14 cellular contexts compared by ENCODE assay signal in genomic region chr21:17786219-17787181, GRCh38. TPM values are rescaled to one million over a fixed set of nuclear protein-coding genes. Genes with fewer than 3 reads are reported as not detected.
DNase-seq lines count a peak whose midpoint lies in the region; ATAC-seq, FAIRE-seq and TF ChIP-seq lines count a peak whose summit lies in the region.
"Had no signal": no experiment of that assay in that cellular context is flagged by ENCODE, and none has a peak within 500 bp of the region (broad histone marks: within the 10 kb centered on the region; RNA-seq: fewer than 3 reads in every experiment).

No MANE protein-coding gene starts in this region.

- peak in 1 of 2 experiments; percentile 30; a peak in 1 of 4 replicates for TF ChIP-seq EP300 in HepG2 (IDR thresholded peaks at IDR 0.05; ENCODE audit: low read depth in 2 of 2, low read length in 2 of 2)
- TF ChIP-seq EP300 in HepG2 (CRISPR knock-in tag; IDR thresholded peaks at IDR 0.05; ENCODE audit: borderline replicate concordance), result no peak

- no TSS peak for BruUV-seq in HepG2 (replicated peaks; lab: Mats Ljungman, UMichigan)

- peak; percentile 44 for FAIRE-seq in GM19239 (lab: Jason Lieb, UNC)
- peak; percentile 70 for FAIRE-seq in HepG2 (lab: Jason Lieb, UNC)
- FAIRE-seq: small intestine had no signal

- TF ChIP-seq CTCF in CD8-positive, alpha-beta T cell (IDR thresholded peaks at IDR 0.05), result no peak
- no peak for TF ChIP-seq CTCF in HepG2 (CRISPR knock-in tag; IDR thresholded peaks at IDR 0.05)

- no peaks in the 10 kb centered on the region for H3K79me2 ChIP-seq in HepG2 (ENCODE audit: insufficient read depth, low read length)

- TF ChIP-seq RAD21 in HepG2 (CRISPR knock-in tag; IDR thresholded peaks at IDR 0.05), result no peak

- TF ChIP-seq POLR2A in HepG2 (IDR thresholded peaks at IDR 0.05; ENCODE audit: insufficient read depth in 1 of 2, low read depth in 2 of 2, low read length in 2 of 2), result no peak

- no peaks in the 10 kb centered on the region for H3K9me3 ChIP-seq in CD8-positive, alpha-beta T cell (ENCODE audit: low read length)
- H3K9me3 ChIP-seq in HepG2 (ENCODE audit: low read length), result no peaks in the 10 kb centered on the region
- H3K9me3 ChIP-seq: colonic mucosa had no signal

- DNase-seq in CD8-positive, alpha-beta T cell, result no peak
- DNase-seq in GM19239 (ENCODE audit: insufficient read length, low spot score), result no peak
- DNase-seq in T-helper 2 cell treated with Interferon-gamma antibody and Interleukin-4, amounts not matched to agents 5 μg/mL and 100 μg/mL, for 36 hours (ENCODE audit: low spot score), result no peak
- DNase-seq in HepG2 (ENCODE audit: low spot score), result peak; percentile 73
- no peak for DNase-seq in activated gamma-delta T cell treated with Interleukin-2 at 50 U/mL for 16 hours
- no peak for DNase-seq in SK-N-DZ (ENCODE audit: low spot score)
- DNase-seq: activated CD4-positive, CD25-positive, alpha-beta regulatory T cell treated with anti-CD3 and anti-CD28 coated beads, Interleukin-2, amount 50 U/mL, for 72 hours; colonic mucosa; mammary epithelial cell; NCI-H1930; NK-92 treated with Interleukin-12 subunit alpha and Interleukin-12 subunit beta, amount 100 ng/mL, for 24 hours; SK-N-SH; small intestine had no signal

- H3K36me3 Mint-ChIP-seq in CD8-positive, alpha-beta T cell, result peaks cover 43% of the 10 kb centered on the region
- peaks cover 66% of the 10 kb centered on the region for H3K36me3 Mint-ChIP-seq in T-helper 2 cell treated with Interferon-gamma antibody and Interleukin-4, amounts not matched to agents 5 μg/mL and 100 μg/mL, for 36 hours (ENCODE audit: low read depth)

- peak overlapping the region; percentile 38 for H3K4me3 Mint-ChIP-seq in CD8-positive, alpha-beta T cell
- peak overlapping the region; percentile 71 for H3K4me3 Mint-ChIP-seq in T-helper 2 cell treated with Interferon-gamma antibody and Interleukin-4, amounts not matched to agents 5 μg/mL and 100 μg/mL, for 36 hours

- 82% methylated on average over 8 of the region's 8 CpGs for WGBS in HepG2 (ENCODE audit: low lambda C conversion rate)

- no peaks in the 10 kb centered on the region for H3K36me3 ChIP-seq in CD8-positive, alpha-beta T cell (ENCODE audit: insufficient read depth, low read length)
- peaks cover 0 to 1% of the 10 kb centered on the region in 2 experiments; a peak in 2 of 5 replicates for H3K36me3 ChIP-seq in HepG2 (replicated peaks in 1 of 2; ENCODE audit: control insufficient read depth in 1 of 2, insufficient read depth in 2 of 2, low read length in 2 of 2)
- H3K36me3 ChIP-seq: colonic mucosa had no signal

- H3K4me2 ChIP-seq in HepG2 (ENCODE audit: low read depth, low read length), result no peak overlapping the region
- H3K4me2 ChIP-seq: SK-N-SH had no signal

- intact Hi-C loops in CD8-positive, alpha-beta T cell (cut with DNase I, micrococcal nuclease), result loop anchor here in 1 of 2 experiments (1.0 to 5.0 kb wide), 2 partner anchors 9 to 39 kb away; no protein-coding TSS in a partner anchor
- intact Hi-C loops in HepG2 (cut with micrococcal nuclease; ENCODE audit: unreplicated experiment), result no loop called here

- in situ Hi-C loops in HepG2 (cut with HindIII; ENCODE audit: extremely low pct_ligation_motif_present, low pct_unique_long_range_greater_than_20kb), result no loop called here

- H3K27me3 ChIP-seq in CD8-positive, alpha-beta T cell (ENCODE audit: insufficient read depth, low read length), result no peaks in the 10 kb centered on the region
- H3K27me3 ChIP-seq in HepG2 (ENCODE audit: control insufficient read depth in 1 of 2, insufficient read depth in 2 of 2, low read length in 2 of 2), result no peaks in the 10 kb centered on the region
- H3K27me3 ChIP-seq: colonic mucosa had no signal

- peaks cover 75% of the 10 kb centered on the region for H3K4me1 ChIP-seq in CD8-positive, alpha-beta T cell (ENCODE audit: insufficient read depth, low read length)
- H3K4me1 ChIP-seq in HepG2 (ENCODE audit: insufficient read depth, low read length), result peaks cover 12% of the 10 kb centered on the region
- H3K4me1 ChIP-seq: colonic mucosa had no signal

- CTCF ChIA-PET in CD8-positive, alpha-beta T cell (lab: Charles Lee), result no interaction called here
- CTCF ChIA-PET in HepG2 (lab: Yijun Ruan, JAX; ENCODE audit: low intra/inter-chr PET ratio, low total read pairs), result no interaction called here

- H3K27ac Mint-ChIP-seq in CD8-positive, alpha-beta T cell, result peak overlapping the region; percentile 97
- H3K27ac Mint-ChIP-seq in T-helper 2 cell treated with Interferon-gamma antibody and Interleukin-4, amounts not matched to agents 5 μg/mL and 100 μg/mL, for 36 hours, result peak overlapping the region; percentile 83

- no peaks in the 10 kb centered on the region for H3K27me3 Mint-ChIP-seq in CD8-positive, alpha-beta T cell (ENCODE audit: low read depth)
- no peaks in the 10 kb centered on the region for H3K27me3 Mint-ChIP-seq in T-helper 2 cell treated with Interferon-gamma antibody and Interleukin-4, amounts not matched to agents 5 μg/mL and 100 μg/mL, for 36 hours (ENCODE audit: low read depth)

- POLR2A ChIA-PET in CD8-positive, alpha-beta T cell (lab: Charles Lee), result interaction anchor here (0.9 to 1.0 kb wide), 2 partner anchors 11 to 12 kb away, joined by 3 read pairs; no protein-coding TSS in a partner anchor
- POLR2A ChIA-PET in HepG2 (lab: Yijun Ruan, JAX), result no interaction called here

- no peak overlapping the region for H3K27ac ChIP-seq in CD8-positive, alpha-beta T cell (ENCODE audit: low read depth, low read length)
- H3K27ac ChIP-seq in HepG2 (ENCODE audit: extremely low read length, insufficient read depth, low read length), result no peak overlapping the region
- H3K27ac ChIP-seq: colonic mucosa had no signal

- no peaks in the 10 kb centered on the region for H3K9me3 Mint-ChIP-seq in CD8-positive, alpha-beta T cell
- peaks cover 11% of the 10 kb centered on the region for H3K9me3 Mint-ChIP-seq in T-helper 2 cell treated with Interferon-gamma antibody and Interleukin-4, amounts not matched to agents 5 μg/mL and 100 μg/mL, for 36 hours

- peaks cover 94% of the 10 kb centered on the region for H3K4me1 Mint-ChIP-seq in CD8-positive, alpha-beta T cell (ENCODE audit: low read depth)
- peaks cover 89% of the 10 kb centered on the region for H3K4me1 Mint-ChIP-seq in T-helper 2 cell treated with Interferon-gamma antibody and Interleukin-4, amounts not matched to agents 5 μg/mL and 100 μg/mL, for 36 hours (ENCODE audit: low read depth)

- H4K20me1 ChIP-seq in HepG2 (ENCODE audit: insufficient read depth, low read length), result no peaks in the 10 kb centered on the region

- ATAC-seq in CD8-positive, alpha-beta T cell, result no peak
- peak; percentile 96 for ATAC-seq in HepG2
- no peak for ATAC-seq in HG02588 (IDR thresholded peaks at IDR 0.05; ENCODE audit: unreplicated experiment)

- no peak overlapping the region for H3K4me3 ChIP-seq in CD8-positive, alpha-beta T cell (ENCODE audit: low read depth, low read length)
- H3K4me3 ChIP-seq in HepG2 (replicated peaks in 1 of 3; ENCODE audit: insufficient read depth in 1 of 3, low read depth in 2 of 3, low read length in 3 of 3), result no peak overlapping the region
- H3K4me3 ChIP-seq: colonic mucosa had no signal

- H2AFZ ChIP-seq in HepG2 (ENCODE audit: low read length), result no peak overlapping the region

- no peak overlapping the region for H3K9ac ChIP-seq in HepG2 (ENCODE audit: insufficient read depth, low read depth, low read length)
- H3K9ac ChIP-seq: SK-N-SH had no signal

TF ChIP-seq in HepG2, 621 proteins besides CTCF, POLR2A, EP300 and RAD21 (continues in another document):
- TF ChIP-seq, protein P1, sequence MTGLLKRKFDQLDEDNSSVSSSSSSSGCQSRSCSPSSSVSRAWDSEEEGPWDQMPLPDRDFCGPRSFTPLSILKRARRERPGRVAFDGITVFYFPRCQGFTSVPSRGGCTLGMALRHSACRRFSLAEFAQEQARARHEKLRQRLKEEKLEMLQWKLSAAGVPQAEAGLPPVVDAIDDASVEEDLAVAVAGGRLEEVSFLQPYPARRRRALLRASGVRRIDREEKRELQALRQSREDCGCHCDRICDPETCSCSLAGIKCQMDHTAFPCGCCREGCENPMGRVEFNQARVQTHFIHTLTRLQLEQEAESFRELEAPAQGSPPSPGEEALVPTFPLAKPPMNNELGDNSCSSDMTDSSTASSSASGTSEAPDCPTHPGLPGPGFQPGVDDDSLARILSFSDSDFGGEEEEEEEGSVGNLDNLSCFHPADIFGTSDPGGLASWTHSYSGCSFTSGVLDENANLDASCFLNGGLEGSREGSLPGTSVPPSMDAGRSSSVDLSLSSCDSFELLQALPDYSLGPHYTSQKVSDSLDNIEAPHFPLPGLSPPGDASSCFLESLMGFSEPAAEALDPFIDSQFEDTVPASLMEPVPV (CRISPR knock-in tag; IDR thresholded peaks at IDR 0.05), result no peak
- TF ChIP-seq MTF1 (CRISPR knock-in tag; IDR thresholded peaks at IDR 0.05) (no peak), MBNL3 (CRISPR knock-in tag; conservative IDR thresholded peaks at IDR 0.05) (no peak), PCBP2 (optimal IDR thresholded peaks at IDR 0.05; ENCODE audit: low read depth, low read length, poor library complexity, severe bottlenecking) (no peak)

RNA-seq across cellular contexts. Expression of gene C21orf91, which starts 32.7 kb away (rescaled TPM):
- 10 to 100 TPM; 37.0 to 43.6 TPM for total RNA-seq in CD8-positive, alpha-beta T cell
- total RNA-seq in HepG2 (2016; rRNA removed; fragmentation: Illumina TruSeq; extraction: Trizol), result 7.8 and 13.0 TPM in 2 replicates
- 0.88 and 1.8 TPM in 2 replicates for total RNA-seq in HepG2 (2016; cell fraction: cytosol; rRNA removed; fragmentation: Illumina TruSeq; extraction: Trizol; ENCODE audit: low read depth)
- 8.5 and 12.7 TPM in 2 replicates for total RNA-seq in HepG2 (2016; cell fraction: insoluble cytoplasmic fraction; rRNA removed; fragmentation: Illumina TruSeq; extraction: Trizol)
- 3.8 and 4.0 TPM in 2 replicates for total RNA-seq in HepG2 (2016; cell fraction: membrane; rRNA removed; fragmentation: Illumina TruSeq; extraction: Trizol)
- total RNA-seq in HepG2 (2016; cell fraction: nucleus; rRNA removed; fragmentation: Illumina TruSeq; extraction: Trizol), result 9.4 and 11.1 TPM in 2 replicates
- polyA plus RNA-seq in HepG2 (2011; rRNA removed), result 2.1 and 2.9 TPM in 2 replicates
- 0.95 and 1.7 TPM in 2 replicates for polyA plus RNA-seq in HepG2 (2011; cell fraction: cytosol; rRNA removed)
- 1.5 and 1.8 TPM in 2 replicates for polyA plus RNA-seq in HepG2 (2011; cell fraction: nucleus; rRNA removed)
- polyA plus RNA-seq in HepG2 (2012), result 3.5 and 4.4 TPM in 2 replicates
- polyA plus RNA-seq in HepG2 (2016; cell fraction: cytosol; fragmentation: Illumina TruSeq; extraction: Trizol; ENCODE audit: low read depth), result 1.4 and 1.8 TPM in 2 replicates
- 9.9 and 10.0 TPM in 2 replicates for polyA plus RNA-seq in HepG2 (2016; cell fraction: insoluble cytoplasmic fraction; fragmentation: Illumina TruSeq; extraction: Trizol; ENCODE audit: low read depth)
- 2.6 and 2.7 TPM in 2 replicates for polyA plus RNA-seq in HepG2 (2016; cell fraction: membrane; fragmentation: Illumina TruSeq; extraction: Trizol; ENCODE audit: low read depth)
- polyA plus RNA-seq in HepG2 (2016; cell fraction: nucleus; fragmentation: Illumina TruSeq; extraction: Trizol; ENCODE audit: insufficient read depth, low read depth), result 5.0 and 6.2 TPM in 2 replicates
- polyA minus RNA-seq in HepG2 (2011; rRNA and poly(A)+ RNA removed; ENCODE audit: low replicate concordance), result 1.9 and 7.3 TPM in 2 replicates
- 3.6 and 5.8 TPM in 2 replicates for polyA minus RNA-seq in HepG2 (2011; cell fraction: cytosol; rRNA and poly(A)+ RNA removed)
- 28.1 and 30.9 TPM in 2 replicates for polyA minus RNA-seq in HepG2 (2011; cell fraction: nucleus; rRNA and poly(A)+ RNA removed)
- polyA plus RNA-seq in SK-N-DZ (2014; cell fraction: cytosol; rRNA removed), result 7.3 and 9.8 TPM in 2 replicates
- 5.9 and 8.4 TPM in 2 replicates for polyA plus RNA-seq in SK-N-DZ (2014; cell fraction: nucleus; rRNA removed)
